ENCODE assay signal across 9 cellular contexts in genomic region chr22:47168900-47169800, GRCh38.
DNase-seq lines count a peak whose midpoint lies in the region; ATAC-seq and TF ChIP-seq lines count a peak whose summit lies in the region.
"Had no signal": no experiment of that assay in that cellular context is flagged by ENCODE, and none has a peak within 500 bp of the region (broad histone marks: within the 10 kb centered on the region; RNA-seq: fewer than 3 reads in every experiment).

No MANE protein-coding gene starts in this region.

- H3K9ac ChIP-seq in fibroblast of lung (ENCODE audit: insufficient read depth, low read length): no peak overlapping the region

- H3K79me2 ChIP-seq in fibroblast of lung (ENCODE audit: control insufficient read depth, insufficient read depth, low read length) (no peaks in the 10 kb centered on the region), osteoblast (ENCODE audit: insufficient read depth, low read length) (no peaks in the 10 kb centered on the region)

- peak; percentile 44 for TF ChIP-seq CTCF in LNCaP clone FGC (IDR thresholded peaks at IDR 0.05; ENCODE audit: control insufficient read depth, extremely low read depth, insufficient read depth)
- TF ChIP-seq CTCF in fibroblast of lung (conservative IDR thresholded peaks at IDR 0.05 in 1 of 2, IDR thresholded peaks at IDR 0.05 in 1 of 2; ENCODE audit: low read depth in 1 of 2, low read length in 2 of 2): peak; percentile 17 to 33
- peak; percentile 42 for TF ChIP-seq CTCF in osteoblast (IDR thresholded peaks at IDR 0.05; ENCODE audit: extremely low read depth, low read depth, low read length)

- no peak for ATAC-seq in GM18520 (IDR thresholded peaks at IDR 0.05; ENCODE audit: unreplicated experiment)

- H4K20me1 ChIP-seq in fibroblast of lung (ENCODE audit: control insufficient read depth, extremely low read depth, insufficient read depth, low read length) (no peaks in the 10 kb centered on the region), osteoblast (ENCODE audit: insufficient read depth, low read length) (no peaks in the 10 kb centered on the region)

- H2AFZ ChIP-seq in fibroblast of lung (ENCODE audit: low read length) (no peak overlapping the region), osteoblast (ENCODE audit: low read length) (no peak overlapping the region)

- H3K27me3 ChIP-seq in fibroblast of lung (ENCODE audit: control insufficient read depth, insufficient read depth, low read length): no peaks in the 10 kb centered on the region
- H3K27me3 ChIP-seq in osteoblast (ENCODE audit: insufficient read depth, low read length): no peaks in the 10 kb centered on the region

- H3K36me3 ChIP-seq in fibroblast of lung (ENCODE audit: control insufficient read depth, insufficient read depth, low read length) (no peaks in the 10 kb centered on the region), osteoblast (ENCODE audit: insufficient read depth, low read length) (no peaks in the 10 kb centered on the region)

- H3K4me3 ChIP-seq in LNCaP clone FGC (ENCODE audit: low read depth, low read length): no peak overlapping the region
- H3K4me3 ChIP-seq in fibroblast of lung (replicated peaks in 1 of 4; ENCODE audit: control extremely low read depth in 1 of 4, insufficient read depth in 1 of 4, low read depth in 3 of 4, low read length in 4 of 4): no peak overlapping the region
- H3K4me3 ChIP-seq in osteoblast (ENCODE audit: insufficient read depth, low read length): no peak overlapping the region

- H3K9me3 ChIP-seq in fibroblast of lung (ENCODE audit: control insufficient read depth, insufficient read depth, low read depth, low read length) (no peaks in the 10 kb centered on the region), osteoblast (ENCODE audit: low read depth, low read length) (no peaks in the 10 kb centered on the region)

- no peak overlapping the region for H3K27ac ChIP-seq in fibroblast of lung (ENCODE audit: insufficient read depth, low read length)
- H3K27ac ChIP-seq in osteoblast (ENCODE audit: low read depth, low read length): no peak overlapping the region

- H3K4me1 ChIP-seq in fibroblast of lung (ENCODE audit: control insufficient read depth, extremely low read depth, insufficient read depth, low read length) (no peaks in the 10 kb centered on the region), osteoblast (ENCODE audit: insufficient read depth, low read length) (no peaks in the 10 kb centered on the region)

- H3K4me2 ChIP-seq in fibroblast of lung (ENCODE audit: extremely low read depth, insufficient read depth, low read length): no peak overlapping the region
- H3K4me2 ChIP-seq in osteoblast (ENCODE audit: insufficient read depth, low read length): no peak overlapping the region

- DNase-seq in ELF-1 (ENCODE audit: low read depth, low spot score) (peak; percentile 62), LNCaP clone FGC (ENCODE audit: low read depth) (no peak), fibroblast of lung (ENCODE audit: low read depth in 2 of 2) (peak in 1 of 2 donors; percentile 21), osteoblast (ENCODE audit: insufficient read length, low spot score, missing footprints) (peak; percentile 85), MV-4-11 (lab: John Stamatoyannopoulos, UW) (no peak), T-helper 9 cell (no peak)
- DNase-seq: effector CD8-positive, alpha-beta T cell; NCI-H226 had no signal

Comparison
In these comparisons a context has a peak if more than half of its experiments do, and no peak if none do; other contexts are left out.
1. DNase-seq: peak in ELF-1 (single experiment) and osteoblast (single experiment); none in LNCaP clone FGC (single experiment), MV-4-11 (single experiment) and T-helper 9 cell (single experiment).
2. Peak in every context shown above with its lines, with median percentiles within 50 percentile points of each other: CTCF ChIP-seq.